ENCODE assay signal across 10 cellular contexts in genomic region chr17:4199818-4200402, GRCh38. TPM values are rescaled to one million over a fixed set of nuclear protein-coding genes. Genes with fewer than 3 reads are reported as not detected.
DNase-seq lines count a peak whose midpoint lies in the region; ATAC-seq and TF ChIP-seq lines count a peak whose summit lies in the region.
"Had no signal": no experiment of that assay in that cellular context is flagged by ENCODE, and none has a peak within 500 bp of the region (broad histone marks: within the 10 kb centered on the region; RNA-seq: fewer than 3 reads in every experiment).

No MANE protein-coding gene starts in this region.

- intact Hi-C loops in MCF 10A (cut with micrococcal nuclease) (loop anchor here (1.0 to 5.0 kb wide), 2 partner anchors 167 to 213 kb away; partner anchors contain the start of gene UBE2G1), thyroid gland (cut with DNase I) (loop anchor here (5.0 kb wide), 1 partner anchor 217 kb away; no protein-coding TSS in a partner anchor)

- no peak for TF ChIP-seq POLR2A in thyroid gland (IDR thresholded peaks at IDR 0.05)

- H3K27ac ChIP-seq in CD4-positive, CD25-positive, alpha-beta regulatory T cell (ENCODE audit: insufficient read depth, low read length, poor library complexity, severe bottlenecking), result no peak overlapping the region
- H3K27ac ChIP-seq in OCI-LY1 (ENCODE audit: low read depth, low read length, poor library complexity, severe bottlenecking) (no peak overlapping the region), thyroid gland (no peak overlapping the region)
- H3K27ac ChIP-seq: SK-N-MC had no signal

- no peaks in the 10 kb centered on the region for H3K27me3 Mint-ChIP-seq in CD4-positive, CD25-positive, alpha-beta regulatory T cell
- H3K27me3 Mint-ChIP-seq in MCF 10A (ENCODE audit: insufficient read depth, unreplicated experiment), result no peaks in the 10 kb centered on the region
- H3K27me3 Mint-ChIP-seq: natural killer cell treated with Interleukin-12 subunit alpha and Interleukin-12 subunit beta and Interleukin-15 and Interleukin-18, amount 100 ng/mL, for 72 hours had no signal

- peaks cover 0 to 8% (median 0%) of the 10 kb centered on the region in 4 donors for H3K4me1 Mint-ChIP-seq in CD4-positive, CD25-positive, alpha-beta regulatory T cell
- peaks cover 5% of the 10 kb centered on the region for H3K4me1 Mint-ChIP-seq in MCF 10A (ENCODE audit: insufficient read depth, unreplicated experiment)

- no peaks in the 10 kb centered on the region for H3K9me2 ChIP-seq in OCI-LY1 (ENCODE audit: low read depth, low read length)

- H3F3A ChIP-seq in OCI-LY1 (ENCODE audit: insufficient read depth, low read length), result no peaks in the 10 kb centered on the region; the same call in 1 of the 2 replicates

- peak; percentile 45 to 53 for ATAC-seq in CD4-positive, CD25-positive, alpha-beta regulatory T cell (ENCODE audit: low read depth in 2 of 2)
- no peak for ATAC-seq in GM21528 (IDR thresholded peaks at IDR 0.05; ENCODE audit: low FRiP score, unreplicated experiment)
- no peak for ATAC-seq in HG02571 (IDR thresholded peaks at IDR 0.05; ENCODE audit: unreplicated experiment)

- CTCF ChIA-PET in MCF 10A (lab: Yijun Ruan, JAX), result interaction anchor here (0.6 to 2.6 kb wide), 31 partner anchors 11 to 432 kb away, joined by 3 to 12 read pairs (median 4); no protein-coding TSS in a partner anchor

- peak; percentile 14 to 58 (median 38) for DNase-seq in CD4-positive, CD25-positive, alpha-beta regulatory T cell
- DNase-seq in GM20000 (ENCODE audit: low spot score) (peak; percentile 76), MCF 10A (ENCODE audit: unreplicated experiment) (peak; percentile 55), left kidney (ENCODE audit: low read depth, low spot score) (peak; percentile 63), thyroid gland (peak; percentile 10 to 27)

- no peaks in the 10 kb centered on the region for H3K27me3 ChIP-seq in CD4-positive, CD25-positive, alpha-beta regulatory T cell (ENCODE audit: control insufficient read depth, insufficient read depth, low read length)
- H3K27me3 ChIP-seq in OCI-LY1 (ENCODE audit: insufficient read depth, low read length) (no peaks in the 10 kb centered on the region), thyroid gland (no peaks in the 10 kb centered on the region)

- H3K9me3 Mint-ChIP-seq in CD4-positive, CD25-positive, alpha-beta regulatory T cell, result no peaks in the 10 kb centered on the region
- no peaks in the 10 kb centered on the region for H3K9me3 Mint-ChIP-seq in MCF 10A (ENCODE audit: unreplicated experiment)
- H3K9me3 Mint-ChIP-seq: natural killer cell treated with Interleukin-12 subunit alpha and Interleukin-12 subunit beta and Interleukin-15 and Interleukin-18, amount 100 ng/mL, for 72 hours had no signal

- peaks cover 33% of the 10 kb centered on the region for H3K36me3 Mint-ChIP-seq in CD4-positive, CD25-positive, alpha-beta regulatory T cell
- H3K36me3 Mint-ChIP-seq in MCF 10A (ENCODE audit: insufficient read depth, unreplicated experiment), result peaks cover 74% of the 10 kb centered on the region

- H3K4me3 Mint-ChIP-seq in CD4-positive, CD25-positive, alpha-beta regulatory T cell, result no peak overlapping the region
- H3K4me3 Mint-ChIP-seq in MCF 10A (ENCODE audit: unreplicated experiment), result no peak overlapping the region
- H3K4me3 Mint-ChIP-seq: natural killer cell treated with Interleukin-12 subunit alpha and Interleukin-12 subunit beta and Interleukin-15 and Interleukin-18, amount 100 ng/mL, for 72 hours had no signal

- WGBS in thyroid gland, 2 donors, result 63 to 67% methylated on average over 9 of the region's 9 CpGs

- TF ChIP-seq CTCF in GM20000 (IDR thresholded peaks at IDR 0.05; ENCODE audit: extremely low read depth, missing control alignments) (peak; percentile 73), OCI-LY1 (IDR thresholded peaks at IDR 0.05; ENCODE audit: low read length) (peak; percentile 69), MCF 10A (IDR thresholded peaks at IDR 0.05; ENCODE audit: unreplicated experiment) (peak; percentile 60), thyroid gland (IDR thresholded peaks at IDR 0.05) (peak; percentile 32 to 72 (median 56))

- H4K20me1 ChIP-seq in OCI-LY1 (ENCODE audit: insufficient read depth, low read length), result no peaks in the 10 kb centered on the region

- H3K9ac ChIP-seq in OCI-LY1 (ENCODE audit: low read length), result no peak overlapping the region

- no peak overlapping the region for H3K4me3 ChIP-seq in CD4-positive, CD25-positive, alpha-beta regulatory T cell (ENCODE audit: low read depth, low read length)
- no peak overlapping the region for H3K4me3 ChIP-seq in OCI-LY1 (ENCODE audit: low read depth, low read length, poor library complexity, severe bottlenecking)
- no peak overlapping the region for H3K4me3 ChIP-seq in thyroid gland (replicated peaks in 1 of 3)
- H3K4me3 ChIP-seq: SK-N-MC had no signal

- no peak overlapping the region for H3K4me2 ChIP-seq in OCI-LY1 (ENCODE audit: low read length)

- H3K4me1 ChIP-seq in CD4-positive, CD25-positive, alpha-beta regulatory T cell (ENCODE audit: control insufficient read depth, insufficient read depth, low read length, poor library complexity, severe bottlenecking), result no peaks in the 10 kb centered on the region
- no peaks in the 10 kb centered on the region for H3K4me1 ChIP-seq in OCI-LY1 (ENCODE audit: insufficient read depth, low read length, severe bottlenecking)
- H3K4me1 ChIP-seq in thyroid gland, result peaks cover 4% of the 10 kb centered on the region in 2 donors

- no TSS peak for BruUV-seq in MCF 10A (replicated peaks; lab: Mats Ljungman, UMichigan)

- H3K36me3 ChIP-seq in CD4-positive, CD25-positive, alpha-beta regulatory T cell (ENCODE audit: control insufficient read depth, insufficient read depth, low read length), result peaks cover 47% of the 10 kb centered on the region
- H3K36me3 ChIP-seq in OCI-LY1 (ENCODE audit: insufficient read depth, low read length) (peaks cover 57% of the 10 kb centered on the region), thyroid gland (peaks cover 1 to 15% of the 10 kb centered on the region in 2 donors)

- POLR2A ChIA-PET in MCF 10A (lab: Yijun Ruan, JAX), result interaction anchor here (0.7 kb wide), 1 partner anchor 213 kb away, joined by 6 read pairs; no protein-coding TSS in a partner anchor

- H3K27ac Mint-ChIP-seq in CD4-positive, CD25-positive, alpha-beta regulatory T cell, result no peak overlapping the region
- H3K27ac Mint-ChIP-seq in MCF 10A (ENCODE audit: low read depth, unreplicated experiment), result no peak overlapping the region
- H3K27ac Mint-ChIP-seq: natural killer cell treated with Interleukin-12 subunit alpha and Interleukin-12 subunit beta and Interleukin-15 and Interleukin-18, amount 100 ng/mL, for 72 hours had no signal

- H3K9me3 ChIP-seq in CD4-positive, CD25-positive, alpha-beta regulatory T cell (ENCODE audit: control insufficient read depth in 2 of 2, low read length in 2 of 2), result no peaks in the 10 kb centered on the region
- H3K9me3 ChIP-seq in OCI-LY1 (ENCODE audit: low read length) (no peaks in the 10 kb centered on the region), thyroid gland (no peaks in the 10 kb centered on the region)

- no peaks in the 10 kb centered on the region for H3K79me2 ChIP-seq in OCI-LY1 (ENCODE audit: insufficient read depth, low read length)

- no peak overlapping the region for H2AFZ ChIP-seq in OCI-LY1 (ENCODE audit: low read length)

RNA-seq across cellular contexts. Expression of gene CYB5D2, which starts 56.9 kb away (rescaled TPM):
- total RNA-seq in CD4-positive, CD25-positive, alpha-beta regulatory T cell, result 4.9 TPM
- 10 to 100 TPM; 12.5 to 19.0 (median 15.5) TPM for polyA plus RNA-seq in CD4-positive, CD25-positive, alpha-beta regulatory T cell
- total RNA-seq in MCF 10A (2022), result 13.8 and 17.6 TPM in 2 replicates
- 10 to 100 TPM; 45.9 to 62.8 (median 51.6) TPM for total RNA-seq in thyroid gland

RNA-seq across cellular contexts. Expression of gene ZZEF1, which starts 57.1 kb away (rescaled TPM):
- total RNA-seq in CD4-positive, CD25-positive, alpha-beta regulatory T cell, result 103 TPM
- polyA plus RNA-seq in CD4-positive, CD25-positive, alpha-beta regulatory T cell, result 1 to 10 TPM; 4.6 to 7.2 (median 5.0) TPM
- total RNA-seq in MCF 10A (2022) (35.0 and 37.9 TPM in 2 replicates), thyroid gland (100 to 1,000 TPM in 2 of 4 donors, 10 to 100 TPM in 2; 65.0 to 114 (median 88.4) TPM)

Comparison
In these comparisons a context has a peak if more than half of its experiments do, and no peak if none do; other contexts are left out.
1. ATAC-seq: peak in CD4-positive, CD25-positive, alpha-beta regulatory T cell (2 of 2); none in GM21528 (single experiment) and HG02571 (single experiment).
2. DNase-seq: peak in every context shown above with its lines; median percentile 76 in GM20000; 63 in left kidney; 55 in MCF 10A; 38 in CD4-positive, CD25-positive, alpha-beta regulatory T cell; 18 in thyroid gland.
3. Peak in every context shown above with its lines, with median percentiles within 50 percentile points of each other: CTCF ChIP-seq.